ENCODE assay signal across 8 cellular contexts in genomic region chr1:159132271-159132881, GRCh38. TPM values are rescaled to one million over a fixed set of nuclear protein-coding genes. Genes with fewer than 3 reads are reported as not detected.
DNase-seq lines count a peak whose midpoint lies in the region; ATAC-seq and TF ChIP-seq lines count a peak whose summit lies in the region.

No MANE protein-coding gene starts in this region.

- DNase-seq in GM06990 (ENCODE audit: extremely low read depth, insufficient read length) (peak; percentile 7), Karpas-422 (peak; percentile 83), T follicular helper cell (ENCODE audit: low read depth) (peak; percentile 51), amniotic epithelial cell (ENCODE audit: low read depth) (peak; percentile 53), left cardiac atrium (peak; percentile 42), retinal pigment epithelial cell (ENCODE audit: low read depth) (peak; percentile 15)

- H3K79me2 ChIP-seq in Karpas-422 (ENCODE audit: low read length), result no peaks in the 10 kb centered on the region

- no peaks in the 10 kb centered on the region for H4K20me1 ChIP-seq in Karpas-422 (ENCODE audit: insufficient read depth, low read depth, low read length)

- H3K4me3 ChIP-seq in GM06990 (replicated peaks; ENCODE audit: low read depth, low read length), result no peak overlapping the region
- no peak overlapping the region for H3K4me3 ChIP-seq in Karpas-422 (ENCODE audit: low read length)
- no peak overlapping the region for H3K4me3 ChIP-seq in retinal pigment epithelial cell (ENCODE audit: low read length)

- H3K4me2 ChIP-seq in Karpas-422 (ENCODE audit: low read depth, low read length, poor library complexity, severe bottlenecking), result no peak overlapping the region

- no peak overlapping the region for H3K27ac ChIP-seq in Karpas-422 (ENCODE audit: low read length)

- no peaks in the 10 kb centered on the region for H3K4me1 ChIP-seq in Karpas-422 (ENCODE audit: low read length)

- peak; percentile 89 for TF ChIP-seq CTCF in GM06990 (IDR thresholded peaks at IDR 0.05; ENCODE audit: insufficient read depth, low read length, poor library complexity, severe bottlenecking)
- peak; percentile 95 for TF ChIP-seq CTCF in retinal pigment epithelial cell (conservative IDR thresholded peaks at IDR 0.05; ENCODE audit: low read depth, low read length)

- H3K9ac ChIP-seq in Karpas-422 (ENCODE audit: low read length), result no peak overlapping the region

- ATAC-seq in left cardiac atrium, result peak in 1 of 2 donors; percentile 29
- no peak for ATAC-seq in GM21381 (IDR thresholded peaks at IDR 0.05; ENCODE audit: unreplicated experiment)
- ATAC-seq in HG03439 (IDR thresholded peaks at IDR 0.05; ENCODE audit: unreplicated experiment), result no peak

- H3K9me2 ChIP-seq in Karpas-422 (replicated peaks; ENCODE audit: insufficient read depth, low read length), result no peaks in the 10 kb centered on the region

- no peaks in the 10 kb centered on the region for H3K36me3 ChIP-seq in GM06990 (ENCODE audit: control insufficient read depth, insufficient read depth, low read length)
- H3K36me3 ChIP-seq in Karpas-422 (ENCODE audit: insufficient read depth, low read length), result no peaks in the 10 kb centered on the region

- H3K9me3 ChIP-seq in Karpas-422 (ENCODE audit: low read length), result no peaks in the 10 kb centered on the region

- H2AFZ ChIP-seq in Karpas-422 (ENCODE audit: low read length), result no peak overlapping the region

- intact Hi-C loops in left cardiac atrium (cut with DNase I), result no loop called here

- no peaks in the 10 kb centered on the region; the same call in 1 of the 2 replicates for H3K27me3 ChIP-seq in GM06990 (replicated peaks; ENCODE audit: control insufficient read depth, insufficient read depth, low read length)
- H3K27me3 ChIP-seq in Karpas-422 (ENCODE audit: low read length), result no peaks in the 10 kb centered on the region

RNA-seq across cellular contexts. Expression of gene CADM3, which starts 39.0 kb away (rescaled TPM):
- not detected in 2 replicates for total RNA-seq in Karpas-422 (2014; rRNA removed; shearing (Covaris generic); ENCODE audit: low replicate concordance)
- 10 to 100 TPM in 1 of 2 donors, 1 to 10 TPM in 1; 6.3 to 15.3 TPM for total RNA-seq in left cardiac atrium

RNA-seq across cellular contexts. Expression of gene AIM2, which starts 55.8 kb away (rescaled TPM):
- 1.7 and 2.1 TPM in 2 replicates for total RNA-seq in Karpas-422 (2014; rRNA removed; shearing (Covaris generic); ENCODE audit: low replicate concordance)
- total RNA-seq in left cardiac atrium, result under 1 TPM; 0.50 to 0.76 TPM

Comparison
In these comparisons a context has a peak if more than half of its experiments do, and no peak if none do; other contexts are left out.
1. DNase-seq: peak in every context shown above with its lines; median percentile 83 in Karpas-422; 53 in amniotic epithelial cell; 51 in T follicular helper cell; 42 in left cardiac atrium; 15 in retinal pigment epithelial cell; 7 in GM06990.